9 cellular contexts compared by ENCODE assay signal in genomic region chr2:29010946-29011649, GRCh38. TPM values are rescaled to one million over a fixed set of nuclear protein-coding genes. Genes with fewer than 3 reads are reported as not detected.
A peak's percentile ranks its signal among the peaks of the same experiment; 100 is the strongest.
DNase-seq lines count a peak whose midpoint lies in the region; FAIRE-seq and TF ChIP-seq lines count a peak whose summit lies in the region.
"Had no signal": no experiment of that assay in that cellular context is flagged by ENCODE, and none has a peak within 500 bp of the region (broad histone marks: within the 10 kb centered on the region; RNA-seq: fewer than 3 reads in every experiment).

No MANE protein-coding gene starts in this region.

- peaks cover 72% of the 10 kb centered on the region for H3K4me1 ChIP-seq in Loucy (ENCODE audit: insufficient read depth, low read length, poor library complexity, severe bottlenecking)
- peaks cover 17% of the 10 kb centered on the region for H3K4me1 ChIP-seq in hepatocyte (ENCODE audit: insufficient read depth)

- intact Hi-C loops in activated T-helper 2 cell treated with anti-CD3 and anti-CD28 coated beads, Interferon-gamma antibody, Interleukin-2, Interleukin-4, amounts not matched to agents 10 μg/mL and 5 μg/mL and 100 μg/mL, durations not matched to agents 14 hours and 24 hours and 36 hours (cut with micrococcal nuclease): no loop called here

- no peak for FAIRE-seq in GM19239 (lab: Jason Lieb, UNC)
- FAIRE-seq: endometrium had no signal

- H3K36me3 ChIP-seq in Loucy (ENCODE audit: insufficient read depth, low read length) (no peaks in the 10 kb centered on the region), hepatocyte (replicated peaks; ENCODE audit: insufficient read depth, low read depth) (no peaks in the 10 kb centered on the region)

- peaks cover 15% of the 10 kb centered on the region; the same call in 1 of the 2 replicates for H3F3A ChIP-seq in Loucy (ENCODE audit: low read depth)

- H3K27me3 Mint-ChIP-seq in activated T-helper 2 cell treated with anti-CD3 and anti-CD28 coated beads, Interferon-gamma antibody, Interleukin-2, Interleukin-4, amounts not matched to agents 10 μg/mL and 5 μg/mL and 100 μg/mL, durations not matched to agents 14 hours and 24 hours and 36 hours (ENCODE audit: low read depth): no peaks in the 10 kb centered on the region

- no peaks in the 10 kb centered on the region for H3K36me3 Mint-ChIP-seq in activated T-helper 2 cell treated with anti-CD3 and anti-CD28 coated beads, Interferon-gamma antibody, Interleukin-2, Interleukin-4, amounts not matched to agents 10 μg/mL and 5 μg/mL and 100 μg/mL, durations not matched to agents 14 hours and 24 hours and 36 hours (ENCODE audit: low read depth)

- TF ChIP-seq CTCF in Loucy (conservative IDR thresholded peaks at IDR 0.05; ENCODE audit: low read length): no peak
- TF ChIP-seq CTCF in hepatocyte (IDR thresholded peaks at IDR 0.05; ENCODE audit: poor library complexity): no peak

- no peaks in the 10 kb centered on the region for H3K27me3 ChIP-seq in Loucy (ENCODE audit: insufficient read depth, low read length, poor library complexity, severe bottlenecking)
- no peaks in the 10 kb centered on the region for H3K27me3 ChIP-seq in hepatocyte

- H2AFZ ChIP-seq in Loucy (ENCODE audit: low read length): peak overlapping the region; percentile 22; the same call in 1 of the 2 replicates
- peak overlapping the region; percentile 26 for H2AFZ ChIP-seq in hepatocyte

- H3K4me3 ChIP-seq in Loucy (ENCODE audit: low read length, poor library complexity, severe bottlenecking) (peak overlapping the region; percentile 79), hepatocyte (no peak overlapping the region)

- peaks cover 60% of the 10 kb centered on the region for H3K4me1 Mint-ChIP-seq in activated T-helper 2 cell treated with anti-CD3 and anti-CD28 coated beads, Interferon-gamma antibody, Interleukin-2, Interleukin-4, amounts not matched to agents 10 μg/mL and 5 μg/mL and 100 μg/mL, durations not matched to agents 14 hours and 24 hours and 36 hours (ENCODE audit: low read depth)

- H3K4me2 ChIP-seq in Loucy (ENCODE audit: low read depth, low read length, poor library complexity, severe bottlenecking): peak overlapping the region; percentile 96
- H3K4me2 ChIP-seq in hepatocyte: peak overlapping the region; percentile 29

- H3K9ac ChIP-seq in Loucy (ENCODE audit: low read depth, low read length, poor library complexity, severe bottlenecking): peak overlapping the region; percentile 84

- peak overlapping the region; percentile 63 for H3K27ac Mint-ChIP-seq in activated T-helper 2 cell treated with anti-CD3 and anti-CD28 coated beads, Interferon-gamma antibody, Interleukin-2, Interleukin-4, amounts not matched to agents 10 μg/mL and 5 μg/mL and 100 μg/mL, durations not matched to agents 14 hours and 24 hours and 36 hours

- 44% methylated on average over 13 of the region's 13 CpGs for WGBS in hepatocyte (ENCODE audit: low lambda C conversion rate, missing lambda C conversion rate)

- H3K79me2 ChIP-seq in Loucy (ENCODE audit: insufficient read depth, low read length) (peaks cover 10% of the 10 kb centered on the region; the same call in 1 of the 2 replicates), hepatocyte (no peaks in the 10 kb centered on the region)

- H3K9me3 ChIP-seq in Loucy (ENCODE audit: insufficient read depth, low read depth, low read length): no peaks in the 10 kb centered on the region
- H3K9me3 ChIP-seq in hepatocyte (ENCODE audit: low read depth): no peaks in the 10 kb centered on the region

- no peak overlapping the region for H3K4me3 Mint-ChIP-seq in activated T-helper 2 cell treated with anti-CD3 and anti-CD28 coated beads, Interferon-gamma antibody, Interleukin-2, Interleukin-4, amounts not matched to agents 10 μg/mL and 5 μg/mL and 100 μg/mL, durations not matched to agents 14 hours and 24 hours and 36 hours (ENCODE audit: low read depth)

- no peaks in the 10 kb centered on the region for H3K9me2 ChIP-seq in Loucy (replicated peaks; ENCODE audit: low read depth, low read length)
- no peaks in the 10 kb centered on the region for H3K9me2 ChIP-seq in hepatocyte (replicated peaks; ENCODE audit: insufficient read depth)

- no peak overlapping the region for H3K27ac ChIP-seq in hepatocyte

- no peaks in the 10 kb centered on the region for H3K9me3 Mint-ChIP-seq in activated T-helper 2 cell treated with anti-CD3 and anti-CD28 coated beads, Interferon-gamma antibody, Interleukin-2, Interleukin-4, amounts not matched to agents 10 μg/mL and 5 μg/mL and 100 μg/mL, durations not matched to agents 14 hours and 24 hours and 36 hours

- H4K20me1 ChIP-seq in Loucy (ENCODE audit: insufficient read depth, low read length, poor library complexity, severe bottlenecking): no peaks in the 10 kb centered on the region
- H4K20me1 ChIP-seq in hepatocyte (ENCODE audit: insufficient read depth, poor library complexity, severe bottlenecking): no peaks in the 10 kb centered on the region

- DNase-seq in activated T-helper 2 cell treated with anti-CD3 and anti-CD28 coated beads, Interferon-gamma antibody, Interleukin-2, Interleukin-4, amounts not matched to agents 10 μg/mL and 5 μg/mL and 100 μg/mL, durations not matched to agents 14 hours and 24 hours and 36 hours (ENCODE audit: low spot score): no peak
- DNase-seq in hepatocyte (ENCODE audit: low spot score) (peak; percentile 65), GM19239 (ENCODE audit: insufficient read length, low spot score) (no peak), epidermal melanocyte (ENCODE audit: insufficient read length, low spot score) (no peak), OCI-M1 (lab: John Stamatoyannopoulos, UW) (no peak), NCI-H345 (lab: John Stamatoyannopoulos, UW) (no peak)
- DNase-seq in stimulated activated CD8-positive, alpha-beta memory T cell treated with anti-CD3 and anti-CD28 coated beads, Interleukin-4, amount 100 ng/mL, for 48 hours: peak; percentile 64

RNA-seq across cellular contexts. Expression of gene TOGARAM2, which starts 30.0 kb away (rescaled TPM):
- 3.0 and 4.0 TPM in 2 replicates for total RNA-seq in activated T-helper 2 cell treated with anti-CD3 and anti-CD28 coated beads, Interferon-gamma antibody, Interleukin-2, Interleukin-4, amounts not matched to agents 10 μg/mL and 5 μg/mL and 100 μg/mL, durations not matched to agents 14 hours and 24 hours and 36 hours
- total RNA-seq in hepatocyte: 0.47 and 0.92 TPM in 2 replicates
- 1.3 and 2.1 TPM in 2 replicates for polyA plus RNA-seq in hepatocyte

Comparison
In these comparisons a context has a peak if more than half of its experiments do, and no peak if none do; other contexts are left out.
1. DNase-seq: peak in hepatocyte (single experiment) and stimulated activated CD8-positive, alpha-beta memory T cell treated with anti-CD3 and anti-CD28 coated beads, Interleukin-4, amount 100 ng/mL, for 48 hours (single experiment); none in activated T-helper 2 cell treated with anti-CD3 and anti-CD28 coated beads, Interferon-gamma antibody, Interleukin-2, Interleukin-4, amounts not matched to agents 10 μg/mL and 5 μg/mL and 100 μg/mL, durations not matched to agents 14 hours and 24 hours and 36 hours (single experiment), GM19239 (single experiment), epidermal melanocyte (single experiment), OCI-M1 (single experiment) and NCI-H345 (single experiment).